In the genomic region with DNA sequence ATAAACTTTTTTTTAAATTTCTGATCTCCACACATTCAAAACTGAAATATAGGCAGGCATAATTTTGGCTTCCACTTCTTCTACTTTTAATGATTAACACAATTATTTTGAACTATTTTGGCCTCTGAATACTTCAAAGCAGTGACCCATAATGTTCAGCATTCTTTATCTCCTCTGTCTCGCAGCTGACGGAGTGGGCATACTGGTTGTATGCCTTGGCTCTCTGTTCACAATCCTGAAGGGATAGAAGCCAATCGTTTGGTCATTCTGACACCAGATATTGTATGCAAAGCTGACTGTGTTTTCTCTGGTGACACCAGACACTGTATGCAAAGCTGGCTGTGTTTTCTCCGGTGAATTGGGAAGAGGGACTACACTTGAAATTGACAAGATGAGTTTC, we compare ENCODE assay signal across 18 cellular contexts.
DNase-seq lines count a peak whose midpoint lies in the region; ATAC-seq and TF ChIP-seq lines count a peak whose summit lies in the region.
"Had no signal": no experiment of that assay in that cellular context is flagged by ENCODE, and none has a peak within 500 bp of the region (broad histone marks: within the 10 kb centered on the region; RNA-seq: fewer than 3 reads in every experiment).

No MANE protein-coding gene starts in this region.

- no peaks in the 10 kb centered on the region for H3K4me1 Mint-ChIP-seq in activated T-cell treated with anti-CD3 and anti-CD28 coated beads, Interleukin-2, amount 50 U/mL, for 4 hours (ENCODE audit: low read depth)
- no peaks in the 10 kb centered on the region for H3K4me1 Mint-ChIP-seq in mesothelial cell of epicardium
- H3K4me1 Mint-ChIP-seq: B cell; CD4-positive, CD25-positive, alpha-beta regulatory T cell had no signal

- peaks cover 2% of the 10 kb centered on the region for H3K27me3 Mint-ChIP-seq in activated T-cell treated with anti-CD3 and anti-CD28 coated beads, Interleukin-2, amount 50 U/mL, for 4 hours (ENCODE audit: low read depth)
- no peaks in the 10 kb centered on the region for H3K27me3 Mint-ChIP-seq in mesothelial cell of epicardium (ENCODE audit: low read depth)
- H3K27me3 Mint-ChIP-seq: B cell; CD4-positive, CD25-positive, alpha-beta regulatory T cell had no signal

- no peaks in the 10 kb centered on the region for H3K79me2 ChIP-seq in osteoblast (ENCODE audit: insufficient read depth, low read length)

- no peak overlapping the region for H3K4me3 Mint-ChIP-seq in activated T-cell treated with anti-CD3 and anti-CD28 coated beads, Interleukin-2, amount 50 U/mL, for 4 hours
- no peak overlapping the region for H3K4me3 Mint-ChIP-seq in mesothelial cell of epicardium
- H3K4me3 Mint-ChIP-seq: B cell; CD4-positive, CD25-positive, alpha-beta regulatory T cell had no signal

- no peaks in the 10 kb centered on the region for H4K20me1 ChIP-seq in osteoblast (ENCODE audit: insufficient read depth, low read length)

- no peak overlapping the region for H3K27ac Mint-ChIP-seq in mesothelial cell of epicardium
- H3K27ac Mint-ChIP-seq: B cell; CD4-positive, CD25-positive, alpha-beta regulatory T cell had no signal

- ATAC-seq in activated T-cell treated with anti-CD3 and anti-CD28 coated beads, Interleukin-2, amount 50 U/mL, for 4 hours = no peak

- no peaks in the 10 kb centered on the region for H3K27me3 ChIP-seq in osteoblast (ENCODE audit: insufficient read depth, low read length)

- DNase-seq in HT-29 (ENCODE audit: low spot score) (peak; percentile 5), NCI-H526 treated with DMSO at 0.1 percent for 48 hours (lab: John Stamatoyannopoulos, UW) (peak; percentile 87), glomerular visceral epithelial cell (ENCODE audit: extremely low spot score) (peak; percentile 30), osteoblast (ENCODE audit: insufficient read length, low spot score, missing footprints) (peak; percentile 52), mesothelial cell of epicardium (ENCODE audit: low spot score in 2 of 2, unreplicated experiment in 2 of 2) (no peak), mesenteric fat pad (ENCODE audit: low spot score) (no peak)
- no peak for DNase-seq in activated T-cell treated with anti-CD3 and anti-CD28 coated beads, Interleukin-2, amount 50 U/mL, for 4 hours
- DNase-seq in activated CD4-positive, alpha-beta T cell treated with anti-CD3 and anti-CD28 coated beads for 48 hours = no peak
- DNase-seq: Calu3; CD4-positive, CD25-positive, alpha-beta regulatory T cell; DMS53; H7; NCI-H1105 treated with DMSO at 0.1 percent for 48 hours; NCI-H187; NCI-H2227 treated with DMSO at 0.1 percent for 48 hours had no signal

- peaks cover 9% of the 10 kb centered on the region for H3K9me3 Mint-ChIP-seq in activated T-cell treated with anti-CD3 and anti-CD28 coated beads, Interleukin-2, amount 50 U/mL, for 4 hours
- H3K9me3 Mint-ChIP-seq in mesothelial cell of epicardium = peaks cover 9% of the 10 kb centered on the region

- no peak overlapping the region for H2AFZ ChIP-seq in osteoblast (ENCODE audit: low read length)

- H3K4me3 ChIP-seq in osteoblast (ENCODE audit: insufficient read depth, low read length) = no peak overlapping the region

- no peak overlapping the region for H3K4me2 ChIP-seq in osteoblast (ENCODE audit: insufficient read depth, low read length)

- H3K27ac ChIP-seq in osteoblast (ENCODE audit: low read depth, low read length) = no peak overlapping the region
- H3K27ac ChIP-seq: HL-60, RWPE1 had no signal

- H3K4me1 ChIP-seq in osteoblast (ENCODE audit: insufficient read depth, low read length) = no peaks in the 10 kb centered on the region

- H3K9me3 ChIP-seq in osteoblast (ENCODE audit: low read depth, low read length) = no peaks in the 10 kb centered on the region

- H3K36me3 Mint-ChIP-seq in activated T-cell treated with anti-CD3 and anti-CD28 coated beads, Interleukin-2, amount 50 U/mL, for 4 hours (ENCODE audit: insufficient read depth) = no peaks in the 10 kb centered on the region
- H3K36me3 Mint-ChIP-seq in mesothelial cell of epicardium = peaks cover 2% of the 10 kb centered on the region
- H3K36me3 Mint-ChIP-seq: CD4-positive, CD25-positive, alpha-beta regulatory T cell had no signal

- H3K36me3 ChIP-seq in osteoblast (ENCODE audit: insufficient read depth, low read length) = no peaks in the 10 kb centered on the region

- no peak for TF ChIP-seq CTCF in osteoblast (IDR thresholded peaks at IDR 0.05; ENCODE audit: extremely low read depth, low read depth, low read length)
- no peak for TF ChIP-seq CTCF in mesothelial cell of epicardium (IDR thresholded peaks at IDR 0.05; ENCODE audit: unreplicated experiment)

Comparison
In these comparisons a context has a peak if more than half of its experiments do, and no peak if none do; other contexts are left out.
1. DNase-seq: peak in HT-29 (single experiment), NCI-H526 treated with DMSO at 0.1 percent for 48 hours (single experiment), glomerular visceral epithelial cell (single experiment) and osteoblast (single experiment); none in activated T-cell treated with anti-CD3 and anti-CD28 coated beads, Interleukin-2, amount 50 U/mL, for 4 hours (single experiment), mesothelial cell of epicardium (0 of 2), activated CD4-positive, alpha-beta T cell treated with anti-CD3 and anti-CD28 coated beads for 48 hours (single experiment) and mesenteric fat pad (single experiment).